Comparison of ENCODE assay signal across 8 cellular contexts in the genomic region with DNA sequence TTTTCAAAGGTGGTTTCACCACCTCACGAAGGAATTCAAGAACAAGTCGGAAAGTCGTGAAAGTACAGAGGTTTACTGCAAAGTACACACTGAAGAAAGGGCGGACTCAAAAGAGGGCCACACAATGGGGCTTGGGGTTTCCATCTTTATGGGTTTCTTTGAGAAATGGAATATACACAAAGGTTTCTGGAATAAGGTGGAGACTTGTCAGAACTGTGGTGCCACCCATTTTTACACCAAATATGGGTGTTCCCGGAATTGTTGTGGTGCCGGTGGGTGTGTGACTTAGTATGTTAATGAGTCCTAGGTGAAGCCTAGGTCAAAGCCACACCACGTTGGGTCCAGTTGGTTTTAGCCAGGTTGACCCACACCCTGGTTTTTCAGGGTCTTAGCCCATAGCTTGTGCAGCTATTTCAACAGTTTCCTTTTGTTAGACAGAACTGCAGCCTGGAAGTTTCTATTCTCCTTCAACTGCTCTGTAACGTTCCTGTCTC. TPM values are rescaled to one million over a fixed set of nuclear protein-coding genes. Genes with fewer than 3 reads are reported as not detected.
A peak's percentile ranks its signal among the peaks of the same experiment; 100 is the strongest.
DNase-seq lines count a peak whose midpoint lies in the region; ATAC-seq, FAIRE-seq and TF ChIP-seq lines count a peak whose summit lies in the region.

No MANE protein-coding gene starts in this region.

- TF ChIP-seq POLR2A in Peyer's patch (IDR thresholded peaks at IDR 0.05), result no peak

- ATAC-seq in psoas muscle (no peak), HG02623 (IDR thresholded peaks at IDR 0.05; ENCODE audit: unreplicated experiment) (no peak), GM18520 (IDR thresholded peaks at IDR 0.05; ENCODE audit: unreplicated experiment) (no peak)

- H3K27ac ChIP-seq in Peyer's patch (peak overlapping the region in 2 of 4 donors; percentile 30 to 72), epithelial cell of prostate (peak overlapping the region; percentile 57), psoas muscle (peak overlapping the region; percentile 67)

- WGBS in psoas muscle, 3 donors, result 53 to 55% (median 54%) methylated on average over 8 of the region's 8 CpGs

- H3K36me3 ChIP-seq in Peyer's patch (no peaks in the 10 kb centered on the region), psoas muscle (ENCODE audit: insufficient read depth in 1 of 2, low read depth in 1 of 2) (no peaks in the 10 kb centered on the region)

- H3K4me3 ChIP-seq in GM08714 (ENCODE audit: low read length) (peak overlapping the region; percentile 6; the same call in 1 of the 2 replicates), Peyer's patch (peak overlapping the region in 3 of 4 donors; percentile 66 to 88 (median 76)), psoas muscle (peak overlapping the region; percentile 90)

- H3K27me3 ChIP-seq in Peyer's patch (no peaks in the 10 kb centered on the region), psoas muscle (ENCODE audit: insufficient read depth in 3 of 3, low read length in 2 of 3) (no peaks in the 10 kb centered on the region)

- no peak for FAIRE-seq in urothelium cell line (lab: Jason Lieb, UNC)

- H3K4me1 ChIP-seq in Peyer's patch, result peaks cover 0 to 4% (median 1%) of the 10 kb centered on the region in 4 donors
- peaks cover 4% of the 10 kb centered on the region for H3K4me1 ChIP-seq in psoas muscle

- DNase-seq in Peyer's patch, result peak in 1 of 3 donors; percentile 50
- DNase-seq in epithelial cell of prostate (ENCODE audit: low read depth, low spot score), result no peak
- DNase-seq in psoas muscle, result no peak
- DNase-seq in urothelium cell line (ENCODE audit: low spot score), result no peak
- DNase-seq in COLO668 (lab: John Stamatoyannopoulos, UW; ENCODE audit: unreplicated experiment), result no peak

- intact Hi-C loops in psoas muscle (cut with DNase I), result loop anchor here (5.0 to 10.0 kb wide), 2 partner anchors 59 to 218 kb away; a partner anchor contains a TSS

- H3K9me3 ChIP-seq in Peyer's patch, result no peaks in the 10 kb centered on the region
- no peaks in the 10 kb centered on the region for H3K9me3 ChIP-seq in psoas muscle

- TF ChIP-seq CTCF in Peyer's patch (IDR thresholded peaks at IDR 0.05), result no peak
- TF ChIP-seq CTCF in psoas muscle (IDR thresholded peaks at IDR 0.05), result no peak

RNA-seq across cellular contexts. Expression of a gene that starts 0.6 kb away (rescaled TPM):
- total RNA-seq in Peyer's patch (10 to 100 TPM in 1 of 4 donors, 1 to 10 TPM in 3; 2.7 to 23.1 (median 5.0) TPM), psoas muscle (10 to 100 TPM; 29.1 to 51.5 (median 39.1) TPM)
- 10 to 100 TPM; 37.8 to 51.4 (median 48.9) TPM for polyA plus RNA-seq in psoas muscle

RNA-seq across cellular contexts. Expression of a gene that starts 19.7 kb away (rescaled TPM):
- total RNA-seq in Peyer's patch, result 1 to 10 TPM in 2 of 4 donors, under 1 TPM in 1, not detected in 1; 0.70 to 3.2 (median 1.6) TPM
- under 1 TPM; 0.27 to 0.63 (median 0.46) TPM for total RNA-seq in psoas muscle
- polyA plus RNA-seq in psoas muscle, result 1 to 10 TPM in 1 of 3 donors, under 1 TPM in 2; 0.06 to 1.3 (median 0.85) TPM

Comparison
In these comparisons a context has a peak if more than half of its experiments do, and no peak if none do; other contexts are left out.
1. H3K4me3 ChIP-seq: peak in every context shown above with its lines; median percentile 90 in psoas muscle; 76 in Peyer's patch; 6 in GM08714.